ENCODE assay signal across 34 cellular contexts in genomic region chr4:145271194-145271593, GRCh38.
"Had no signal": no experiment of that assay in that cellular context is flagged by ENCODE, and none has a peak within 500 bp of the region (broad histone marks: within the 10 kb centered on the region; RNA-seq: fewer than 3 reads in every experiment).

No MANE protein-coding gene starts in this region.

- H3K4me1 ChIP-seq: adrenal gland, body of pancreas, esophagus muscularis mucosa, foreskin keratinocyte, gastrocnemius medialis had no signal

- H3K9me3 Mint-ChIP-seq: activated B cell treated with CpG ODN at 0.5 μM for 24 hours; activated CD8-positive, alpha-beta T cell treated with anti-CD3 and anti-CD28 coated beads for 36 hours; activated naive CD4-positive, alpha-beta T cell treated with anti-CD3 and anti-CD28 coated beads for 36 hours; activated naive CD4-positive, alpha-beta T cell treated with anti-CD3 and anti-CD28 coated beads, Interleukin-2, amount 50 U/mL, for 24 hours; activated naive CD8-positive, alpha-beta T cell treated with anti-CD3 and anti-CD28 coated beads, Interleukin-2, amount 50 U/mL, for 24 hours; activated T-cell treated with anti-CD3 and anti-CD28 coated beads, Interleukin-2, amount 50 U/mL, for 4 hours; activated T-helper 1 cell treated with anti-CD3 and anti-CD28 coated beads, Interleukin-12 subunit alpha, Interleukin-12 subunit beta, Interleukin-2, Interleukin-4 antibody, amounts not matched to agents 30 ng/mL and 10 ng/mL and 1 ng/mL, durations not matched to agents 14 hours and 24 hours and 36 hours; activated T-helper 2 cell treated with anti-CD3 and anti-CD28 coated beads, Interferon-gamma antibody, Interleukin-2, Interleukin-4, amounts not matched to agents 10 μg/mL and 5 μg/mL and 100 μg/mL, durations not matched to agents 14 hours and 24 hours and 36 hours; effector memory CD8-positive, alpha-beta T cell; T-helper 2 cell treated with Interferon-gamma antibody and Interleukin-4, amounts not matched to agents 5 μg/mL and 100 μg/mL, for 36 hours had no signal

- H3K36me3 Mint-ChIP-seq: activated naive CD4-positive, alpha-beta T cell treated with anti-CD3 and anti-CD28 coated beads, Interleukin-2, amount 50 U/mL, for 24 hours; activated naive CD8-positive, alpha-beta T cell treated with anti-CD3 and anti-CD28 coated beads for 36 hours had no signal

- DNase-seq: activated B cell treated with CpG ODN at 0.5 μM for 24 hours; activated CD4-positive, alpha-beta T cell treated with anti-CD3 and anti-CD28 coated beads, Interleukin-2, amount 50 U/mL, for 1 hour; activated CD4-positive, alpha-beta T cell treated with anti-CD3 and anti-CD28 coated beads, Interleukin-2, amount 50 U/mL, for 48 hours; activated CD8-positive, alpha-beta memory T cell treated with anti-CD3 and anti-CD28 coated beads for 24 hours; activated CD8-positive, alpha-beta T cell treated with anti-CD3 and anti-CD28 coated beads for 36 hours; activated effector memory CD4-positive, alpha-beta T cell treated with anti-CD3 and anti-CD28 coated beads, Interleukin-2, amount 50 U/mL, for 16 hours; activated naive CD8-positive, alpha-beta T cell treated with anti-CD3 and anti-CD28 coated beads for 36 hours; activated naive CD8-positive, alpha-beta T cell treated with anti-CD3 and anti-CD28 coated beads, Interleukin-2, amount 50 U/mL, for 24 hours; activated T-cell treated with anti-CD3 and anti-CD28 coated beads, Interleukin-2, amount 50 U/mL, for 4 hours; adrenal gland; amygdala; aorta; body of pancreas; caudate nucleus; cortex of kidney; dermis blood vessel endothelial cell; effector CD4-positive, alpha-beta T cell; effector memory CD8-positive, alpha-beta T cell; erythroblast; gastrocnemius medialis; glutamatergic neuron; T-helper 1 cell; T-helper 17 cell; T1000; WERI-Rb-1 had no signal

- H3K27ac ChIP-seq: adrenal gland, body of pancreas, esophagus muscularis mucosa, foreskin keratinocyte, gastrocnemius medialis, WERI-Rb-1 had no signal

- H3K27me3 ChIP-seq: adrenal gland, body of pancreas, esophagus muscularis mucosa, foreskin keratinocyte, gastrocnemius medialis had no signal

- H3K27me3 Mint-ChIP-seq: activated B cell treated with CpG ODN at 0.5 μM for 24 hours; activated CD8-positive, alpha-beta T cell treated with anti-CD3 and anti-CD28 coated beads for 36 hours; activated naive CD4-positive, alpha-beta T cell treated with anti-CD3 and anti-CD28 coated beads, Interleukin-2, amount 50 U/mL, for 24 hours; activated naive CD8-positive, alpha-beta T cell treated with anti-CD3 and anti-CD28 coated beads for 36 hours; activated naive CD8-positive, alpha-beta T cell treated with anti-CD3 and anti-CD28 coated beads, Interleukin-2, amount 50 U/mL, for 24 hours; effector memory CD8-positive, alpha-beta T cell; T-helper 17 cell had no signal

- H3K27ac Mint-ChIP-seq: activated B cell treated with CpG ODN at 0.5 μM for 24 hours; activated CD8-positive, alpha-beta T cell treated with anti-CD3 and anti-CD28 coated beads for 36 hours; activated naive CD4-positive, alpha-beta T cell treated with anti-CD3 and anti-CD28 coated beads for 36 hours; activated naive CD4-positive, alpha-beta T cell treated with anti-CD3 and anti-CD28 coated beads, Interleukin-2, amount 50 U/mL, for 24 hours; activated naive CD8-positive, alpha-beta T cell treated with anti-CD3 and anti-CD28 coated beads for 36 hours; activated naive CD8-positive, alpha-beta T cell treated with anti-CD3 and anti-CD28 coated beads, Interleukin-2, amount 50 U/mL, for 24 hours; activated T-helper 1 cell treated with anti-CD3 and anti-CD28 coated beads, Interleukin-12 subunit alpha, Interleukin-12 subunit beta, Interleukin-2, Interleukin-4 antibody, amounts not matched to agents 30 ng/mL and 10 ng/mL and 1 ng/mL, durations not matched to agents 14 hours and 24 hours and 36 hours; activated T-helper 2 cell treated with anti-CD3 and anti-CD28 coated beads, Interferon-gamma antibody, Interleukin-2, Interleukin-4, amounts not matched to agents 10 μg/mL and 5 μg/mL and 100 μg/mL, durations not matched to agents 14 hours and 24 hours and 36 hours; effector memory CD8-positive, alpha-beta T cell; T-helper 17 cell; T-helper 2 cell treated with Interferon-gamma antibody and Interleukin-4, amounts not matched to agents 5 μg/mL and 100 μg/mL, for 36 hours had no signal

- H3K9me3 ChIP-seq: adrenal gland, body of pancreas, esophagus muscularis mucosa, gastrocnemius medialis had no signal

- H3K36me3 ChIP-seq: adrenal gland, esophagus muscularis mucosa, gastrocnemius medialis, WERI-Rb-1 had no signal

- H3K4me3 ChIP-seq: adrenal gland, body of pancreas, esophagus muscularis mucosa, gastrocnemius medialis had no signal

- FAIRE-seq: colon had no signal

- H3K4me3 Mint-ChIP-seq: activated B cell treated with CpG ODN at 0.5 μM for 24 hours; activated CD8-positive, alpha-beta T cell treated with anti-CD3 and anti-CD28 coated beads for 36 hours; activated naive CD4-positive, alpha-beta T cell treated with anti-CD3 and anti-CD28 coated beads for 36 hours; activated naive CD4-positive, alpha-beta T cell treated with anti-CD3 and anti-CD28 coated beads, Interleukin-2, amount 50 U/mL, for 24 hours; activated naive CD8-positive, alpha-beta T cell treated with anti-CD3 and anti-CD28 coated beads for 36 hours; activated naive CD8-positive, alpha-beta T cell treated with anti-CD3 and anti-CD28 coated beads, Interleukin-2, amount 50 U/mL, for 24 hours; activated T-cell treated with anti-CD3 and anti-CD28 coated beads, Interleukin-2, amount 50 U/mL, for 4 hours; activated T-helper 1 cell treated with anti-CD3 and anti-CD28 coated beads, Interleukin-12 subunit alpha, Interleukin-12 subunit beta, Interleukin-2, Interleukin-4 antibody, amounts not matched to agents 30 ng/mL and 10 ng/mL and 1 ng/mL, durations not matched to agents 14 hours and 24 hours and 36 hours; effector memory CD8-positive, alpha-beta T cell; T-helper 17 cell; T-helper 2 cell treated with Interferon-gamma antibody and Interleukin-4, amounts not matched to agents 5 μg/mL and 100 μg/mL, for 36 hours had no signal

- H3K4me1 Mint-ChIP-seq: activated B cell treated with CpG ODN at 0.5 μM for 24 hours; activated naive CD4-positive, alpha-beta T cell treated with anti-CD3 and anti-CD28 coated beads, Interleukin-2, amount 50 U/mL, for 24 hours; activated naive CD8-positive, alpha-beta T cell treated with anti-CD3 and anti-CD28 coated beads for 36 hours; activated naive CD8-positive, alpha-beta T cell treated with anti-CD3 and anti-CD28 coated beads, Interleukin-2, amount 50 U/mL, for 24 hours; T-helper 17 cell had no signal

- ATAC-seq: activated CD4-positive, CD25-positive, alpha-beta regulatory T cell treated with anti-CD3 and anti-CD28 coated beads, Interleukin-2, amount 50 U/mL, for 24 hours; activated CD8-positive, alpha-beta T cell treated with anti-CD3 and anti-CD28 coated beads for 36 hours; activated T-cell treated with anti-CD3 and anti-CD28 coated beads, Interleukin-2, amount 50 U/mL, for 4 hours; body of pancreas; effector memory CD8-positive, alpha-beta T cell; gastrocnemius medialis; T-helper 17 cell had no signal
